ENCODE assay signal across 11 cellular contexts in genomic region chr1:202162049-202162417, GRCh38. TPM values are rescaled to one million over a fixed set of nuclear protein-coding genes. Genes with fewer than 3 reads are reported as not detected.
DNase-seq lines count a peak whose midpoint lies in the region; FAIRE-seq and TF ChIP-seq lines count a peak whose summit lies in the region.
"Had no signal": no experiment of that assay in that cellular context is flagged by ENCODE, and none has a peak within 500 bp of the region (broad histone marks: within the 10 kb centered on the region; RNA-seq: fewer than 3 reads in every experiment).

No MANE protein-coding gene starts in this region.

- no peaks in the 10 kb centered on the region for H3K9me3 ChIP-seq in transverse colon
- H3K9me3 ChIP-seq in prostate gland, result no peaks in the 10 kb centered on the region

- peak overlapping the region; percentile 67 to 75 (median 70) for H3K27ac ChIP-seq in transverse colon
- no peak overlapping the region for H3K27ac ChIP-seq in prostate gland

- H3K27me3 ChIP-seq in transverse colon (no peaks in the 10 kb centered on the region), prostate gland (replicated peaks; ENCODE audit: insufficient read depth) (no peaks in the 10 kb centered on the region)

- no peak for TF ChIP-seq CTCF in transverse colon (IDR thresholded peaks at IDR 0.05)
- TF ChIP-seq CTCF in prostate gland (IDR thresholded peaks at IDR 0.05), result no peak

- no peak for TF ChIP-seq EP300 in transverse colon (IDR thresholded peaks at IDR 0.05; ENCODE audit: low read depth)

- peak; percentile 87 for DNase-seq in activated effector memory CD4-positive, alpha-beta T cell treated with anti-CD3 and anti-CD28 coated beads, Interleukin-2, amount 50 U/mL, for 16 hours
- DNase-seq in activated effector memory CD4-positive, alpha-beta T cell treated with Interleukin-2 at 50 U/mL for 16 hours, result no peak
- DNase-seq in activated CD4-positive, alpha-beta T cell treated with anti-CD3 and anti-CD28 coated beads for 1 hour, result peak; percentile 33
- DNase-seq in germinal center (ENCODE audit: low spot score), result peak; percentile 52
- peak; percentile 32 for DNase-seq in transverse colon
- no peak for DNase-seq in GOT3 (lab: John Stamatoyannopoulos, UW)
- no peak for DNase-seq in prostate gland (ENCODE audit: low spot score)
- DNase-seq in frontal cortex (ENCODE audit: low spot score in 2 of 2), result no peak
- DNase-seq: NCI-H524 had no signal

- FAIRE-seq in frontal cortex (lab: Jason Lieb, UNC), result no peak
- FAIRE-seq: A204.1, astrocyte had no signal

- TF ChIP-seq POLR2A in transverse colon (IDR thresholded peaks at IDR 0.05), result no peak
- no peak for TF ChIP-seq POLR2A in prostate gland (IDR thresholded peaks at IDR 0.05)

- H3K4me1 ChIP-seq in transverse colon (peaks cover 0 to 11% (median 0%) of the 10 kb centered on the region in 4 donors), prostate gland (replicated peaks) (no peaks in the 10 kb centered on the region)

- H3K36me3 ChIP-seq in transverse colon, result no peaks in the 10 kb centered on the region
- H3K36me3 ChIP-seq in prostate gland, result no peaks in the 10 kb centered on the region

- 63% methylated on average over 4 of the region's 4 CpGs; no CpG with 5 or more reads in 1 of the 2 donors for WGBS in transverse colon (ENCODE audit: low coverage in 1 of 2), 2 donors
- WGBS in prostate gland, result 66% methylated on average over 4 of the region's 4 CpGs

- no peak overlapping the region for H3K4me3 ChIP-seq in transverse colon
- no peak overlapping the region for H3K4me3 ChIP-seq in prostate gland

- intact Hi-C loops in transverse colon (cut with DNase I; ENCODE audit: low total_unique reads) (no loop called here), prostate gland (cut with DNase I) (no loop called here)

- in situ Hi-C loops in transverse colon (cut with MboI; ENCODE audit: low pct_ligation_motif_present in 1 of 4, low pct_unique_long_range_greater_than_20kb in 1 of 4, low sequenced_read_pairs in 3 of 4), result no loop called here

RNA-seq across cellular contexts. Expression of gene PTPN7, which starts 1.6 kb away (rescaled TPM):
- total RNA-seq in transverse colon (10 to 100 TPM in 2 of 4 donors, 1 to 10 TPM in 1, not detected in 1; 5.2 to 32.5 (median 14.0) TPM), prostate gland (10 to 100 TPM in 1 of 2 donors, under 1 TPM in 1; 0.73 to 61.8 TPM), frontal cortex (not detected)

RNA-seq across cellular contexts. Expression of gene ARL8A, which starts 17.5 kb away (rescaled TPM):
- total RNA-seq in transverse colon, result 10 to 100 TPM in 3 of 4 donors, 1 to 10 TPM in 1; 9.0 to 27.2 (median 21.6) TPM
- 100 to 1,000 TPM in 1 of 2 donors, 10 to 100 TPM in 1; 39.9 to 102 TPM for total RNA-seq in prostate gland
- 99.1 TPM for total RNA-seq in frontal cortex

RNA-seq across cellular contexts. Expression of gene LGR6, which starts 31.6 kb away (rescaled TPM):
- 1 to 10 TPM in 1 of 4 donors, under 1 TPM in 1, not detected in 2; 0.41 to 1.6 TPM for total RNA-seq in transverse colon
- 10 to 100 TPM in 1 of 2 donors, 1 to 10 TPM in 1; 8.0 to 25.6 TPM for total RNA-seq in prostate gland
- 0.41 TPM for total RNA-seq in frontal cortex

RNA-seq across cellular contexts. Expression of gene GPR37L1, which starts 39.3 kb away (rescaled TPM):
- total RNA-seq in transverse colon (under 1 TPM in 2 of 4 donors, not detected in 2; 0.55 to 0.95 TPM), prostate gland (under 1 TPM; 0.09 to 0.28 TPM), frontal cortex (0.82 TPM)
- total RNA-seq: astrocyte had no signal

Comparison
In these comparisons a context has a peak if more than half of its experiments do, and no peak if none do; other contexts are left out.
1. DNase-seq: peak in activated effector memory CD4-positive, alpha-beta T cell treated with anti-CD3 and anti-CD28 coated beads, Interleukin-2, amount 50 U/mL, for 16 hours (single experiment), activated CD4-positive, alpha-beta T cell treated with anti-CD3 and anti-CD28 coated beads for 1 hour (single experiment), germinal center (single experiment) and transverse colon (single experiment); none in activated effector memory CD4-positive, alpha-beta T cell treated with Interleukin-2 at 50 U/mL for 16 hours (single experiment), GOT3 (single experiment), prostate gland (single experiment) and frontal cortex (0 of 2).
2. H3K27ac ChIP-seq: peak in transverse colon (4 of 4); none in prostate gland (0 of 2).